15 cellular contexts compared by ENCODE assay signal in the genomic region with DNA sequence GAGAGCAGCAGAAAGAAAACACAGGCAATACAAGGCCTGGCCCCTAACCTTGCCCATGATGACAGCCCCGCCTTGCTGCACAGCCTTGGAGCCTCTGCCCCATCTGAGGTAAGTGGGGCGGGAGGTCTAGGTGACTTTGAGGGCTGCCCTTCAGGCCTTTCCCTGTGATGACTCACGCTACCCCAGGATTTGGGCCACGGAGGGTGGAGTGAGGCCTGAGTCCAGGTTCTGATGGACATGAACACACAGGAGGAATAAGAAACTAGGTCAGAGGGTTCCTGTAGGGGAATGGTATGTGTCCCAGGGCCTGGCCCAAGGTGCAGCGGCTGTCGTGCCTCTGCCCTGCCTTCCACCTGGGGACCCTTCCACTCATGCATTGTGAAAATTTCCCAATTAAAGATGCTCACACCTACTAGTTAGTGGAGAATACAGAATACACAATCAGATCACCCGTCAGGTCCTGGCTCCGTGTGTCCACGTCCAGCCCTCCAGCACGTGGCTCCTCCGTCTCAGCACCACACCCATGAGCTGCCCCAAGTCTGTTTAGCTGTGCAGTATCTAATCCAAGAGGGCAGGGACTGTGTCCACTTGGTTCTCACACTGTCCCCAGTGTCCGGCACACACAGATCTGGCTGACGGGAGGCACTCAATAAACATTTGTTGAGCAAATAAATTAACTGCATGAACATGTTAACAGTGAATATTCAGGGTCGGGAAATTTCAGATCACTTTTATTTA.
DNase-seq lines count a peak whose midpoint lies in the region; ATAC-seq and TF ChIP-seq lines count a peak whose summit lies in the region.
"Had no signal": no experiment of that assay in that cellular context is flagged by ENCODE, and none has a peak within 500 bp of the region (broad histone marks: within the 10 kb centered on the region; RNA-seq: fewer than 3 reads in every experiment).

No MANE protein-coding gene starts in this region.

- H3K4me3 Mint-ChIP-seq in brain = no peak overlapping the region
- H3K4me3 Mint-ChIP-seq: CD14-positive monocyte, H9 had no signal

- TF ChIP-seq CTCF in LNCaP clone FGC (IDR thresholded peaks at IDR 0.05; ENCODE audit: control insufficient read depth, extremely low read depth, insufficient read depth) (no peak), brain (conservative IDR thresholded peaks at IDR 0.05) (no peak), left ventricle myocardium inferior (IDR thresholded peaks at IDR 0.05; ENCODE audit: borderline replicate concordance) (no peak)

- peak; percentile 36 for DNase-seq in LNCaP clone FGC (ENCODE audit: low read depth)
- DNase-seq in left ventricle myocardium inferior = peak; percentile 22
- DNase-seq in sciatic nerve (ENCODE audit: low spot score) = no peak
- DNase-seq in NCI-H446 (lab: John Stamatoyannopoulos, UW) = no peak
- DNase-seq: AML-193, H9, Karpas-422, NCI-H1105 treated with DMSO at 0.1 percent for 48 hours, NCI-H1694 treated with DMSO at 0.1 percent for 48 hours, NCI-H345, PC-3 had no signal

- no peaks in the 10 kb centered on the region for H3K27me3 ChIP-seq in left ventricle myocardium inferior (ENCODE audit: low read depth)

- intact Hi-C loops in left ventricle myocardium inferior (cut with micrococcal nuclease) = no loop called here
- intact Hi-C loops in sciatic nerve (cut with DNase I) = no loop called here

- H3K36me3 Mint-ChIP-seq in brain = no peaks in the 10 kb centered on the region
- H3K36me3 Mint-ChIP-seq: CD14-positive monocyte had no signal

- ATAC-seq in sciatic nerve = peak; percentile 34
- no peak for ATAC-seq in HG03520 (IDR thresholded peaks at IDR 0.05; ENCODE audit: unreplicated experiment)
- no peak for ATAC-seq in GM18517 (IDR thresholded peaks at IDR 0.05; ENCODE audit: unreplicated experiment)
- ATAC-seq: PC-3 had no signal

- H3K27ac ChIP-seq in left ventricle myocardium inferior (replicated peaks) = peak overlapping the region; percentile 19

- peaks cover 36% of the 10 kb centered on the region for H3K4me1 Mint-ChIP-seq in brain

- peak overlapping the region in 3 of 5 experiments; percentile 4 to 62 (median 40) for H3K27ac Mint-ChIP-seq in brain

- H3K9me3 Mint-ChIP-seq in brain = peaks cover 0 to 12% (median 6%) of the 10 kb centered on the region in 5 experiments
- H3K9me3 Mint-ChIP-seq: H9 had no signal

- peaks cover 6% of the 10 kb centered on the region for H3K9me3 ChIP-seq in left ventricle myocardium inferior (replicated peaks)

- no peaks in the 10 kb centered on the region for H3K36me3 ChIP-seq in left ventricle myocardium inferior

- peaks cover 10% of the 10 kb centered on the region for H3K4me1 ChIP-seq in left ventricle myocardium inferior

- peaks cover 3% of the 10 kb centered on the region for H3K27me3 Mint-ChIP-seq in brain

- no peak overlapping the region for H3K4me3 ChIP-seq in LNCaP clone FGC (ENCODE audit: low read depth, low read length)
- H3K4me3 ChIP-seq in left ventricle myocardium inferior = no peak overlapping the region

Comparison
In these comparisons a context has a peak if more than half of its experiments do, and no peak if none do; other contexts are left out.
1. DNase-seq: peak in LNCaP clone FGC (single experiment) and left ventricle myocardium inferior (single experiment); none in sciatic nerve (single experiment) and NCI-H446 (0 of 2).